ENCODE assay signal across 22 cellular contexts in genomic region chr10:79255007-79255507, GRCh38.
A peak's percentile ranks its signal among the peaks of the same experiment; 100 is the strongest.
DNase-seq lines count a peak whose midpoint lies in the region; ATAC-seq, FAIRE-seq and TF ChIP-seq lines count a peak whose summit lies in the region.
"Had no signal": no experiment of that assay in that cellular context is flagged by ENCODE, and none has a peak within 500 bp of the region (broad histone marks: within the 10 kb centered on the region; RNA-seq: fewer than 3 reads in every experiment).

No MANE protein-coding gene starts in this region.

- TF ChIP-seq CTCF in transverse colon (IDR thresholded peaks at IDR 0.05), result no peak

- ATAC-seq in activated naive CD4-positive, alpha-beta T cell treated with anti-CD3 and anti-CD28 coated beads, Interleukin-2, amount 50 U/mL, for 72 hours, result peak; percentile 27 to 64
- ATAC-seq: gastrocnemius medialis; naive thymus-derived CD4-positive, alpha-beta T cell had no signal

- no peak for TF ChIP-seq EP300 in transverse colon (IDR thresholded peaks at IDR 0.05; ENCODE audit: low read depth)

- H3K27ac ChIP-seq in transverse colon, result peak overlapping the region in 2 of 4 donors; percentile 12 to 41
- H3K27ac ChIP-seq: epithelial cell of prostate, gastrocnemius medialis, thyroid gland had no signal

- WGBS in transverse colon (ENCODE audit: low coverage in 1 of 2), 2 donors, result 68% methylated on average over 9 of the region's 10 CpGs; no CpG with 5 or more reads in 1 of the 2 donors

- H3K4me3 ChIP-seq in transverse colon, result no peak overlapping the region
- H3K4me3 ChIP-seq: body of pancreas, gastrocnemius medialis, lung, thyroid gland had no signal

- peaks cover 0 to 52% (median 12%) of the 10 kb centered on the region in 4 donors for H3K4me1 ChIP-seq in transverse colon

- H3K27ac Mint-ChIP-seq in activated naive CD4-positive, alpha-beta T cell treated with anti-CD3 and anti-CD28 coated beads, Interleukin-2, amount 50 U/mL, for 72 hours, result peak overlapping the region in 1 of 2 donors; percentile 30
- H3K27ac Mint-ChIP-seq in activated naive CD4-positive, alpha-beta T cell treated with anti-CD3 and anti-CD28 coated beads for 36 hours, result no peak overlapping the region
- H3K27ac Mint-ChIP-seq: activated CD4-positive, alpha-beta memory T cell treated with anti-CD3 and anti-CD28 coated beads for 36 hours; activated naive CD4-positive, alpha-beta T cell treated with anti-CD3 and anti-CD28 coated beads, Interleukin-2, amount 50 U/mL, for 24 hours; activated T-cell treated with anti-CD3 and anti-CD28 coated beads, Interleukin-2, amount 50 U/mL, for 24 hours; CD4-positive, alpha-beta T cell; naive thymus-derived CD4-positive, alpha-beta T cell had no signal

- H3K9me3 Mint-ChIP-seq in activated naive CD4-positive, alpha-beta T cell treated with anti-CD3 and anti-CD28 coated beads, Interleukin-2, amount 50 U/mL, for 72 hours, result no peaks in the 10 kb centered on the region
- H3K9me3 Mint-ChIP-seq in activated naive CD4-positive, alpha-beta T cell treated with anti-CD3 and anti-CD28 coated beads for 36 hours, result no peaks in the 10 kb centered on the region
- H3K9me3 Mint-ChIP-seq: activated CD4-positive, alpha-beta memory T cell treated with anti-CD3 and anti-CD28 coated beads for 36 hours; activated naive CD4-positive, alpha-beta T cell treated with anti-CD3 and anti-CD28 coated beads, Interleukin-2, amount 50 U/mL, for 24 hours; activated T-cell treated with anti-CD3 and anti-CD28 coated beads, Interleukin-2, amount 50 U/mL, for 24 hours; CD4-positive, alpha-beta T cell had no signal

- no peaks in the 10 kb centered on the region for H3K36me3 ChIP-seq in transverse colon
- H3K36me3 ChIP-seq: gastrocnemius medialis, thyroid gland had no signal

- FAIRE-seq in islet of Langerhans (lab: Jason Lieb, UNC), result peak; percentile 17
- FAIRE-seq: RCC 7860 had no signal

- CTCF ChIA-PET in activated naive CD4-positive, alpha-beta T cell treated with anti-CD3 and anti-CD28 coated beads for 36 hours (lab: Charles Lee), result no interaction called here

- intact Hi-C loops in activated naive CD4-positive, alpha-beta T cell treated with anti-CD3 and anti-CD28 coated beads for 36 hours (cut with micrococcal nuclease), result no loop called here
- intact Hi-C loops in transverse colon (cut with DNase I; ENCODE audit: low total_unique reads), result no loop called here

- H3K36me3 Mint-ChIP-seq in activated naive CD4-positive, alpha-beta T cell treated with anti-CD3 and anti-CD28 coated beads, Interleukin-2, amount 50 U/mL, for 72 hours, result no peaks in the 10 kb centered on the region
- no peaks in the 10 kb centered on the region for H3K36me3 Mint-ChIP-seq in activated naive CD4-positive, alpha-beta T cell treated with anti-CD3 and anti-CD28 coated beads for 36 hours (ENCODE audit: low read depth)
- H3K36me3 Mint-ChIP-seq: activated CD4-positive, alpha-beta memory T cell treated with anti-CD3 and anti-CD28 coated beads for 36 hours; activated naive CD4-positive, alpha-beta T cell treated with anti-CD3 and anti-CD28 coated beads, Interleukin-2, amount 50 U/mL, for 24 hours had no signal

- in situ Hi-C loops in transverse colon (cut with MboI; ENCODE audit: low pct_ligation_motif_present in 1 of 4, low pct_unique_long_range_greater_than_20kb in 1 of 4, low sequenced_read_pairs in 3 of 4), result no loop called here

- no peaks in the 10 kb centered on the region for H3K27me3 ChIP-seq in transverse colon
- H3K27me3 ChIP-seq: body of pancreas, gastrocnemius medialis, thyroid gland had no signal

- no peak for TF ChIP-seq POLR2A in transverse colon (IDR thresholded peaks at IDR 0.05)

- H3K4me3 Mint-ChIP-seq in activated naive CD4-positive, alpha-beta T cell treated with anti-CD3 and anti-CD28 coated beads for 36 hours, result no peak overlapping the region
- H3K4me3 Mint-ChIP-seq: activated CD4-positive, alpha-beta memory T cell treated with anti-CD3 and anti-CD28 coated beads for 36 hours; activated naive CD4-positive, alpha-beta T cell treated with anti-CD3 and anti-CD28 coated beads, Interleukin-2, amount 50 U/mL, for 24 hours; activated T-cell treated with anti-CD3 and anti-CD28 coated beads, Interleukin-2, amount 50 U/mL, for 24 hours; CD4-positive, alpha-beta T cell; naive thymus-derived CD4-positive, alpha-beta T cell had no signal

- peaks cover 7% of the 10 kb centered on the region for H3K4me1 Mint-ChIP-seq in activated naive CD4-positive, alpha-beta T cell treated with anti-CD3 and anti-CD28 coated beads for 36 hours (ENCODE audit: low read depth)
- H3K4me1 Mint-ChIP-seq: activated naive CD4-positive, alpha-beta T cell treated with anti-CD3 and anti-CD28 coated beads, Interleukin-2, amount 50 U/mL, for 24 hours had no signal

- no peak for DNase-seq in activated naive CD4-positive, alpha-beta T cell treated with anti-CD3 and anti-CD28 coated beads, Interleukin-2, amount 50 U/mL, for 72 hours (ENCODE audit: low spot score in 2 of 2)
- no peak for DNase-seq in activated naive CD4-positive, alpha-beta T cell treated with anti-CD3 and anti-CD28 coated beads for 36 hours
- DNase-seq in NCI-H2171 (lab: John Stamatoyannopoulos, UW) (peak; percentile 78), transverse colon (peak; percentile 51), EL (no peak), NCI-H1694 (lab: John Stamatoyannopoulos, UW) (no peak)
- DNase-seq in activated CD8-positive, alpha-beta memory T cell treated with anti-CD3 and anti-CD28 coated beads, Interleukin-2, amount 50 U/mL, for 4 hours, result no peak
- DNase-seq: activated CD4-positive, alpha-beta memory T cell treated with anti-CD3 and anti-CD28 coated beads for 36 hours; activated T-cell treated with anti-CD3 and anti-CD28 coated beads, Interleukin-2, amount 50 U/mL, for 24 hours; body of pancreas; CD4-positive, alpha-beta T cell; DMS79 treated with DMSO at 0.1 percent for 48 hours; gastrocnemius medialis; naive thymus-derived CD4-positive, alpha-beta T cell; NCI-H774; stimulated activated CD4-positive, alpha-beta T cell treated with anti-CD3 and anti-CD28 coated beads, Interleukin-4, amount 100 ng/mL, for 24 hours; thyroid gland had no signal

- no peaks in the 10 kb centered on the region for H3K27me3 Mint-ChIP-seq in activated naive CD4-positive, alpha-beta T cell treated with anti-CD3 and anti-CD28 coated beads for 36 hours (ENCODE audit: low read depth)
- H3K27me3 Mint-ChIP-seq: activated CD4-positive, alpha-beta memory T cell treated with anti-CD3 and anti-CD28 coated beads for 36 hours; activated naive CD4-positive, alpha-beta T cell treated with anti-CD3 and anti-CD28 coated beads, Interleukin-2, amount 50 U/mL, for 24 hours; activated T-cell treated with anti-CD3 and anti-CD28 coated beads, Interleukin-2, amount 50 U/mL, for 24 hours; CD4-positive, alpha-beta T cell; naive thymus-derived CD4-positive, alpha-beta T cell had no signal

- no peaks in the 10 kb centered on the region for H3K9me3 ChIP-seq in transverse colon
- H3K9me3 ChIP-seq: body of pancreas, gastrocnemius medialis, thyroid gland had no signal

Comparison
In these comparisons a context has a peak if more than half of its experiments do, and no peak if none do; other contexts are left out.
1. DNase-seq: peak in NCI-H2171 (single experiment) and transverse colon (single experiment); none in activated naive CD4-positive, alpha-beta T cell treated with anti-CD3 and anti-CD28 coated beads, Interleukin-2, amount 50 U/mL, for 72 hours (0 of 2), activated naive CD4-positive, alpha-beta T cell treated with anti-CD3 and anti-CD28 coated beads for 36 hours (single experiment), activated CD8-positive, alpha-beta memory T cell treated with anti-CD3 and anti-CD28 coated beads, Interleukin-2, amount 50 U/mL, for 4 hours (single experiment), EL (single experiment) and NCI-H1694 (single experiment).